ENCODE assay signal across 12 cellular contexts in genomic region chr4:26812049-26812729, GRCh38. TPM values are rescaled to one million over a fixed set of nuclear protein-coding genes. Genes with fewer than 3 reads are reported as not detected.
DNase-seq lines count a peak whose midpoint lies in the region; ATAC-seq, FAIRE-seq and TF ChIP-seq lines count a peak whose summit lies in the region.
"Had no signal": no experiment of that assay in that cellular context is flagged by ENCODE, and none has a peak within 500 bp of the region (broad histone marks: within the 10 kb centered on the region; RNA-seq: fewer than 3 reads in every experiment).

No MANE protein-coding gene starts in this region.

- H3K36me3 ChIP-seq in CD4-positive, alpha-beta memory T cell (ENCODE audit: insufficient read depth, low read length) = no peaks in the 10 kb centered on the region
- no peaks in the 10 kb centered on the region; a peak in 1 of 8 replicates for H3K36me3 ChIP-seq in H1 (ENCODE audit: control insufficient read depth in 2 of 4, insufficient read depth in 4 of 4, low read length in 3 of 4)

- no peak overlapping the region for H2BK15ac ChIP-seq in H1 (ENCODE audit: low read length)

- no peaks in the 10 kb centered on the region for H3K27me3 Mint-ChIP-seq in CD4-positive, alpha-beta memory T cell
- H3K27me3 Mint-ChIP-seq in naive thymus-derived CD8-positive, alpha-beta T cell = peaks cover 0 to 3% (median 0%) of the 10 kb centered on the region in 5 donors

- peaks cover 18 to 43% (median 30%) of the 10 kb centered on the region in 4 donors for H3K4me1 Mint-ChIP-seq in CD4-positive, alpha-beta memory T cell
- H3K4me1 Mint-ChIP-seq in naive thymus-derived CD8-positive, alpha-beta T cell = peaks cover 3 to 40% (median 12%) of the 10 kb centered on the region in 4 donors

- H3K56ac ChIP-seq in H1 (replicated peaks; ENCODE audit: insufficient read length, low read depth, low read length) = no peak overlapping the region

- TF ChIP-seq CTCF in H1 (IDR thresholded peaks at IDR 0.05; ENCODE audit: control extremely low read depth in 1 of 3, insufficient read depth in 1 of 3, low read depth in 1 of 3, low read length in 3 of 3) = no peak

- CTCF ChIA-PET in CD4-positive, alpha-beta memory T cell (lab: Charles Lee; ENCODE audit: partially characterized antibody) = no interaction called here
- CTCF ChIA-PET in H1 (lab: Charles Lee; ENCODE audit: partially characterized antibody) = interaction anchor here (1.0 to 1.2 kb wide), 2 partner anchors 46 to 190 kb away, joined by 3 to 4 read pairs; no protein-coding TSS in a partner anchor

- FAIRE-seq in H1 (lab: Jason Lieb, UNC) = no peak

- peak in 2 of 5 donors; percentile 13 to 18 for DNase-seq in CD4-positive, alpha-beta memory T cell
- DNase-seq in Kasumi-1 (lab: John Stamatoyannopoulos, UW) = peak; percentile 7 to 8
- no peak for DNase-seq in H1 (ENCODE audit: low read depth in 1 of 2, low spot score in 2 of 2)
- no peak for DNase-seq in naive thymus-derived CD8-positive, alpha-beta T cell
- DNase-seq in NCI-H774 (lab: John Stamatoyannopoulos, UW) = no peak
- DNase-seq in NCI-H1048 (lab: John Stamatoyannopoulos, UW) = no peak
- no peak for DNase-seq in activated CD4-positive, CD25-positive, alpha-beta regulatory T cell (lab: John Stamatoyannopoulos, UW)
- DNase-seq: activated effector memory CD4-positive, alpha-beta T cell treated with anti-CD3 and anti-CD28 coated beads, Interleukin-2, amount 50 U/mL, for 16 hours; cerebellar nuclear complex; NCI-H446; stimulated activated CD4-positive, alpha-beta T cell treated with anti-CD3 and anti-CD28 coated beads, Interleukin-4, amount 100 ng/mL, for 24 hours had no signal

- 0 out of 2 replicates have a peak overlapping the region, but pooled peaks have one; percentile 26 for H2AFZ ChIP-seq in H1 (ENCODE audit: low read length)

- peak overlapping the region; percentile 66 to 97 (median 89) for H3K27ac Mint-ChIP-seq in CD4-positive, alpha-beta memory T cell
- peak overlapping the region; percentile 20 to 81 (median 58) for H3K27ac Mint-ChIP-seq in naive thymus-derived CD8-positive, alpha-beta T cell
- H3K27ac Mint-ChIP-seq: WTC11 had no signal

- no peak for ATAC-seq in naive thymus-derived CD8-positive, alpha-beta T cell
- ATAC-seq: WTC11 had no signal

- H4K91ac ChIP-seq in H1 (replicated peaks; ENCODE audit: insufficient read length, low read length) = no peak overlapping the region

- peak overlapping the region in 1 of 2 donors; percentile 19 for H3K4me3 ChIP-seq in CD4-positive, alpha-beta memory T cell (ENCODE audit: low read length in 2 of 2)
- H3K4me3 ChIP-seq in H1 (ENCODE audit: extremely low read depth in 1 of 4, insufficient read depth in 2 of 4, low read depth in 3 of 4, low read length in 4 of 4) = no peak overlapping the region

- H4K8ac ChIP-seq in H1 (ENCODE audit: extremely low read depth, insufficient read depth, low read length) = no peak overlapping the region; the same call in 1 of the 2 replicates

- H3K4me2 ChIP-seq in H1 (ENCODE audit: insufficient read depth in 1 of 2, low read depth in 2 of 2, low read length in 2 of 2) = no peak overlapping the region

- H3K23me2 ChIP-seq in H1 (ENCODE audit: low read depth, low read length) = no peaks in the 10 kb centered on the region

- H3K18ac ChIP-seq in H1 (ENCODE audit: extremely low read depth, low read length) = no peak overlapping the region

- H3K27me3 ChIP-seq in CD4-positive, alpha-beta memory T cell (ENCODE audit: insufficient read depth, low read length) = no peaks in the 10 kb centered on the region
- H3K27me3 ChIP-seq in H1 (replicated peaks in 1 of 4; ENCODE audit: control insufficient read depth in 3 of 4, extremely low read depth in 1 of 4, insufficient read depth in 3 of 4, low read length in 3 of 4) = no peaks in the 10 kb centered on the region

- H3K9me3 ChIP-seq in CD4-positive, alpha-beta memory T cell (ENCODE audit: control insufficient read depth in 1 of 2, low read length in 2 of 2) = no peaks in the 10 kb centered on the region
- H3K9me3 ChIP-seq in H1 (ENCODE audit: insufficient read depth in 2 of 2, low read depth in 1 of 2, low read length in 1 of 2) = no peaks in the 10 kb centered on the region

- no peak overlapping the region for H4K5ac ChIP-seq in H1 (ENCODE audit: insufficient read length, low read depth, low read length)

- no peak for TF ChIP-seq RAD21 in H1 (IDR thresholded peaks at IDR 0.05 in 1 of 2, conservative IDR thresholded peaks at IDR 0.05 in 1 of 2; ENCODE audit: low read depth in 2 of 2, low read length in 2 of 2)

- no peak overlapping the region for H3K14ac ChIP-seq in H1 (ENCODE audit: insufficient read length)

- peaks cover 0 to 11% of the 10 kb centered on the region in 2 donors for H3K36me3 Mint-ChIP-seq in CD4-positive, alpha-beta memory T cell
- H3K36me3 Mint-ChIP-seq in naive thymus-derived CD8-positive, alpha-beta T cell = peaks cover 0 to 6% (median 0%) of the 10 kb centered on the region in 3 donors

- H3K27ac ChIP-seq in CD4-positive, alpha-beta memory T cell (ENCODE audit: low read depth, low read length) = no peak overlapping the region
- no peak overlapping the region for H3K27ac ChIP-seq in H1 (ENCODE audit: low read depth, low read length)

- H3K4me3 Mint-ChIP-seq in CD4-positive, alpha-beta memory T cell = peak overlapping the region; percentile 64 to 93 (median 82)
- peak overlapping the region; percentile 6 to 80 (median 63) for H3K4me3 Mint-ChIP-seq in naive thymus-derived CD8-positive, alpha-beta T cell
- H3K4me3 Mint-ChIP-seq: WTC11 had no signal

- H3K23ac ChIP-seq in H1 (ENCODE audit: insufficient read length) = no peak overlapping the region

- peaks cover 25% of the 10 kb centered on the region for H3K4me1 ChIP-seq in CD4-positive, alpha-beta memory T cell (ENCODE audit: insufficient read depth, low read length)
- H3K4me1 ChIP-seq in H1 (replicated peaks in 1 of 4; ENCODE audit: control insufficient read depth in 3 of 4, insufficient read depth in 4 of 4, low read length in 3 of 4) = peaks cover 0 to 7% (median 1%) of the 10 kb centered on the region in 4 experiments; a peak in 3 of 7 replicates

- no peaks in the 10 kb centered on the region for H3K79me1 ChIP-seq in H1 (ENCODE audit: low read depth, low read length)

- H2BK120ac ChIP-seq in H1 (replicated peaks; ENCODE audit: low read depth, low read length) = no peak overlapping the region

- 82% methylated on average over 6 of the region's 6 CpGs; no CpG with 5 or more reads in 1 of the 2 experiments for WGBS in H1 (ENCODE audit: extremely low coverage in 1 of 2, insufficient coverage in 1 of 2, insufficient read length in 1 of 2, insufficient replicate concordance in 2 of 2, low coverage in 1 of 2, low lambda C conversion rate in 2 of 2, missing lambda C conversion rate in 1 of 2), 2 experiments

- H3K4ac ChIP-seq in H1 (replicated peaks; ENCODE audit: insufficient read length, low read depth, low read length) = no peak overlapping the region

- H2AK5ac ChIP-seq in H1 (ENCODE audit: low read depth, low read length) = no peak overlapping the region

- no peak for TF ChIP-seq EP300 in H1 (IDR thresholded peaks at IDR 0.05; ENCODE audit: borderline replicate concordance in 1 of 2, low read depth in 2 of 2, low read length in 2 of 2)

- H2BK20ac ChIP-seq in H1 (ENCODE audit: low read length) = no peak overlapping the region

- intact Hi-C loops in CD4-positive, alpha-beta memory T cell (cut with micrococcal nuclease) = no loop called here

- no peak for TF ChIP-seq POLR2A in H1 (IDR thresholded peaks at IDR 0.05; ENCODE audit: control extremely low read depth in 1 of 2, low read depth in 2 of 2, low read length in 2 of 2)

- H2BK5ac ChIP-seq in H1 (ENCODE audit: low read depth, low read length) = no peak overlapping the region

- H3K9me3 Mint-ChIP-seq in CD4-positive, alpha-beta memory T cell = peaks cover 0 to 10% (median 1%) of the 10 kb centered on the region in 8 donors
- H3K9me3 Mint-ChIP-seq in naive thymus-derived CD8-positive, alpha-beta T cell = peaks cover 0 to 11% (median 4%) of the 10 kb centered on the region in 9 donors

- POLR2A ChIA-PET in CD4-positive, alpha-beta memory T cell (lab: Charles Lee; ENCODE audit: partially characterized antibody) = interaction anchor here (1.5 to 2.9 kb wide), 2 partner anchors 45 to 49 kb away, joined by 4 to 11 read pairs; partner anchors contain the start of gene STIM2
- POLR2A ChIA-PET in H1 (lab: Charles Lee; ENCODE audit: partially characterized antibody) = no interaction called here
- POLR2A ChIA-PET in naive thymus-derived CD8-positive, alpha-beta T cell (lab: Charles Lee) = no interaction called here

- H3K9ac ChIP-seq in H1 (replicated peaks in 1 of 4; ENCODE audit: extremely low read depth in 1 of 4, low read depth in 3 of 4, low read length in 3 of 4) = no peak overlapping the region

- H2BK12ac ChIP-seq in H1 (ENCODE audit: low read depth, low read length) = no peak overlapping the region

- H4K20me1 ChIP-seq in H1 (replicated peaks in 1 of 2; ENCODE audit: control insufficient read depth in 1 of 2, insufficient read depth in 2 of 2, low read length in 2 of 2) = no peaks in the 10 kb centered on the region

- H3K79me2 ChIP-seq in H1 (ENCODE audit: control insufficient read depth in 1 of 2, insufficient read depth in 2 of 2, low read length in 2 of 2) = no peaks in the 10 kb centered on the region

TF ChIP-seq in H1, 55 proteins besides CTCF, POLR2A, EP300 and RAD21 (continues in another document):
- TF ChIP-seq POU5F1 (IDR thresholded peaks at IDR 0.05; ENCODE audit: low read depth, low read length) (no peak), SUZ12 (IDR thresholded peaks at IDR 0.05; ENCODE audit: low read length) (no peak), SRF (IDR thresholded peaks at IDR 0.05; ENCODE audit: low read depth, low read length) (no peak), GABPA (IDR thresholded peaks at IDR 0.05; ENCODE audit: borderline replicate concordance, insufficient read depth, low read length) (no peak), SP2 (IDR thresholded peaks at IDR 0.05; ENCODE audit: low read length) (no peak), ASH2L (IDR thresholded peaks at IDR 0.05; ENCODE audit: low read length) (no peak), POLR2AphosphoS5 (IDR thresholded peaks at IDR 0.05; ENCODE audit: low read depth, low read length) (no peak), BCL11A (IDR thresholded peaks at IDR 0.05; ENCODE audit: low read depth in 2 of 2, low read length in 2 of 2) (no peak)

RNA-seq across cellular contexts. Expression of gene STIM2, which starts 48.5 kb away (rescaled TPM):
- 10 to 100 TPM; 84.6 to 91.7 TPM for total RNA-seq in CD4-positive, alpha-beta memory T cell
- polyA plus RNA-seq in CD4-positive, alpha-beta memory T cell = 10 to 100 TPM; 23.8 to 40.7 TPM
- total RNA-seq in H1 (2021; fragmentation: NEBNext Ultra II Directional; extraction: Animal tissue kit (Norgen Biotek cat#: 25700)) = 20.1 and 22.9 TPM in 2 replicates
- polyA plus RNA-seq in H1 (2011; rRNA removed) = 23.0 and 24.3 TPM in 2 replicates
- 17.4 TPM for polyA plus RNA-seq in H1 (2011; cell fraction: cytosol; rRNA removed)
- 37.3 TPM for polyA plus RNA-seq in H1 (2011; cell fraction: nucleus; rRNA removed)
- polyA plus RNA-seq in H1 (2012, experiment 1 of 2) = 11.1 to 19.0 TPM (median 14.0 TPM) in 4 replicates
- 7.1 TPM for polyA plus RNA-seq in H1 (2012, experiment 2 of 2)
- polyA plus RNA-seq in H1 (2013, experiment 1 of 2) = 40.1 TPM
- 40.7 TPM for polyA plus RNA-seq in H1 (2013, experiment 2 of 2)
- 21.0 and 22.3 TPM in 2 replicates for polyA minus RNA-seq in H1 (2011; rRNA and poly(A)+ RNA removed)
- polyA minus RNA-seq in H1 (2011; cell fraction: cytosol; rRNA and poly(A)+ RNA removed) = 14.5 TPM
- 31.1 TPM for polyA minus RNA-seq in H1 (2011; cell fraction: nucleus; rRNA and poly(A)+ RNA removed)
- total RNA-seq in naive thymus-derived CD8-positive, alpha-beta T cell = 100 to 1,000 TPM; 105 TPM
- polyA plus RNA-seq in naive thymus-derived CD8-positive, alpha-beta T cell = 10 to 100 TPM; 22.2 to 35.4 (median 33.0) TPM

Comparison
In these comparisons a context has a peak if more than half of its experiments do, and no peak if none do; other contexts are left out.
1. DNase-seq: peak in Kasumi-1 (2 of 2); none in H1 (0 of 2), naive thymus-derived CD8-positive, alpha-beta T cell (0 of 10), NCI-H774 (single experiment), NCI-H1048 (single experiment) and activated CD4-positive, CD25-positive, alpha-beta regulatory T cell (0 of 4).